Comparison of ENCODE assay signal across 12 cellular contexts in genomic region chr4:71188951-71189350, GRCh38.
A peak's percentile ranks its signal among the peaks of the same experiment; 100 is the strongest.
DNase-seq lines count a peak whose midpoint lies in the region; ATAC-seq and TF ChIP-seq lines count a peak whose summit lies in the region.
"Had no signal": no experiment of that assay in that cellular context is flagged by ENCODE, and none has a peak within 500 bp of the region (broad histone marks: within the 10 kb centered on the region; RNA-seq: fewer than 3 reads in every experiment).

No MANE protein-coding gene starts in this region.

- peaks cover 4% of the 10 kb centered on the region for H3K79me1 ChIP-seq in mesenchymal stem cell (replicated peaks; ENCODE audit: low read length, poor library complexity, severe bottlenecking)

- H3K4me1 Mint-ChIP-seq in activated T-cell treated with anti-CD3 and anti-CD28 coated beads, Interleukin-2, amount 50 U/mL, for 4 hours (ENCODE audit: low read depth): peaks cover 26% of the 10 kb centered on the region
- peaks cover 9% of the 10 kb centered on the region for H3K4me1 Mint-ChIP-seq in activated T-helper 17 cell treated with anti-CD3 and anti-CD28 coated beads, Interleukin-2, amount 50 U/mL, for 72 hours

- H3K9me3 Mint-ChIP-seq in activated T-cell treated with anti-CD3 and anti-CD28 coated beads, Interleukin-2, amount 50 U/mL, for 4 hours: no peaks in the 10 kb centered on the region
- no peaks in the 10 kb centered on the region for H3K9me3 Mint-ChIP-seq in activated T-helper 17 cell treated with anti-CD3 and anti-CD28 coated beads, Interleukin-2, amount 50 U/mL, for 72 hours

- no peak overlapping the region for H3K4me2 ChIP-seq in mesenchymal stem cell (ENCODE audit: low read length, poor library complexity, severe bottlenecking)

- no peak overlapping the region for H2BK15ac ChIP-seq in mesenchymal stem cell (ENCODE audit: low read depth, poor library complexity, severe bottlenecking)

- H2BK5ac ChIP-seq in mesenchymal stem cell (ENCODE audit: low read depth, low read length, poor library complexity, severe bottlenecking): no peak overlapping the region

- no CpG with 5 or more reads among the region's 1 CpG for WGBS in mesenchymal stem cell
- WGBS in thyroid gland, 2 donors: 41 to 49% methylated on average over 1 of the region's 1 CpG

- H3K4me3 ChIP-seq in mesenchymal stem cell (ENCODE audit: insufficient read depth in 1 of 2, low read depth in 1 of 2, low read length in 2 of 2) (peak overlapping the region in 1 of 2 experiments; percentile 82), thyroid gland (replicated peaks in 1 of 3) (no peak overlapping the region)

- H3K9ac ChIP-seq in mesenchymal stem cell (ENCODE audit: low read length): peak overlapping the region; percentile 63

- DNase-seq in activated T-cell treated with anti-CD3 and anti-CD28 coated beads, Interleukin-2, amount 50 U/mL, for 4 hours: no peak
- no peak for DNase-seq in activated T-cell treated with anti-CD3 and anti-CD28 coated beads, Interleukin-2, amount 50 U/mL, for 1 hour
- no peak for DNase-seq in mesenchymal stem cell
- DNase-seq in thyroid gland: no peak
- DNase-seq in effector CD8-positive, alpha-beta T cell (lab: John Stamatoyannopoulos, UW): no peak
- no peak for DNase-seq in iPS-NIHi11 (ENCODE audit: low spot score)
- no peak for DNase-seq in GM20000 (ENCODE audit: low spot score)
- DNase-seq: NCI-H1436, NCI-H526 treated with DMSO at 0.1 percent for 48 hours, Right ventricle myocardium superior had no signal

- H3K4me1 ChIP-seq in mesenchymal stem cell (ENCODE audit: control insufficient read depth, insufficient read depth, low read depth, low read length): no peaks in the 10 kb centered on the region
- H3K4me1 ChIP-seq in thyroid gland: peaks cover 9 to 23% of the 10 kb centered on the region in 2 donors

- no peak overlapping the region for H3K18ac ChIP-seq in mesenchymal stem cell (ENCODE audit: low read depth in 1 of 2, low read length in 2 of 2)

- ATAC-seq in activated T-cell treated with anti-CD3 and anti-CD28 coated beads, Interleukin-2, amount 50 U/mL, for 4 hours: no peak
- no peak for ATAC-seq in activated T-helper 17 cell treated with anti-CD3 and anti-CD28 coated beads, Interleukin-2, amount 50 U/mL, for 72 hours (replicated peaks)

- TF ChIP-seq CTCF in thyroid gland (IDR thresholded peaks at IDR 0.05) (no peak), GM20000 (IDR thresholded peaks at IDR 0.05; ENCODE audit: extremely low read depth, missing control alignments) (no peak)

- H2BK120ac ChIP-seq in mesenchymal stem cell (ENCODE audit: low read depth, low read length): no peak overlapping the region

- no peak overlapping the region for H3K23ac ChIP-seq in mesenchymal stem cell (ENCODE audit: low read length in 2 of 2)

- H3K36me3 Mint-ChIP-seq in activated T-cell treated with anti-CD3 and anti-CD28 coated beads, Interleukin-2, amount 50 U/mL, for 4 hours (ENCODE audit: insufficient read depth): no peaks in the 10 kb centered on the region
- H3K36me3 Mint-ChIP-seq in activated T-helper 17 cell treated with anti-CD3 and anti-CD28 coated beads, Interleukin-2, amount 50 U/mL, for 72 hours (ENCODE audit: low read depth): no peaks in the 10 kb centered on the region

- H3K27ac ChIP-seq in mesenchymal stem cell (ENCODE audit: low read length, poor library complexity, severe bottlenecking) (no peak overlapping the region), thyroid gland (peak overlapping the region; percentile 80 to 93 (median 86))
- H3K27ac ChIP-seq: epithelial cell of prostate had no signal

- H3K14ac ChIP-seq in mesenchymal stem cell (ENCODE audit: low read length in 2 of 2): no peak overlapping the region

- intact Hi-C loops in thyroid gland (cut with DNase I): no loop called here

- no peak overlapping the region for H2AFZ ChIP-seq in mesenchymal stem cell (ENCODE audit: low read depth, low read length)

- H3K9me3 ChIP-seq in mesenchymal stem cell (ENCODE audit: control insufficient read depth, low read length) (no peaks in the 10 kb centered on the region), thyroid gland (no peaks in the 10 kb centered on the region)

- H3K27me3 ChIP-seq in mesenchymal stem cell (ENCODE audit: control insufficient read depth in 1 of 2, insufficient read depth in 1 of 2, low read length in 2 of 2): peaks cover 0 to 8% of the 10 kb centered on the region in 2 experiments
- no peaks in the 10 kb centered on the region for H3K27me3 ChIP-seq in thyroid gland

- H3K4me3 Mint-ChIP-seq in activated T-cell treated with anti-CD3 and anti-CD28 coated beads, Interleukin-2, amount 50 U/mL, for 4 hours: peak overlapping the region; percentile 80
- peak overlapping the region; percentile 79 for H3K4me3 Mint-ChIP-seq in activated T-helper 17 cell treated with anti-CD3 and anti-CD28 coated beads, Interleukin-2, amount 50 U/mL, for 72 hours

- TF ChIP-seq POLR2A in thyroid gland (IDR thresholded peaks at IDR 0.05): no peak

- H3K36me3 ChIP-seq in mesenchymal stem cell (ENCODE audit: control insufficient read depth in 1 of 2, insufficient read depth in 2 of 2, low read depth in 1 of 2, low read length in 2 of 2) (no peaks in the 10 kb centered on the region), thyroid gland (no peaks in the 10 kb centered on the region)

- no peak overlapping the region for H4K91ac ChIP-seq in mesenchymal stem cell (ENCODE audit: low read length)

- H2BK12ac ChIP-seq in mesenchymal stem cell (ENCODE audit: low read length in 2 of 2): no peak overlapping the region

- H4K8ac ChIP-seq in mesenchymal stem cell (ENCODE audit: low read length): no peak overlapping the region

- no peak overlapping the region for H3K4ac ChIP-seq in mesenchymal stem cell (ENCODE audit: low read depth in 1 of 2, low read length in 2 of 2)

- H3K27ac Mint-ChIP-seq in activated T-helper 17 cell treated with anti-CD3 and anti-CD28 coated beads, Interleukin-2, amount 50 U/mL, for 72 hours: no peak overlapping the region

- H3K27me3 Mint-ChIP-seq in activated T-cell treated with anti-CD3 and anti-CD28 coated beads, Interleukin-2, amount 50 U/mL, for 4 hours (ENCODE audit: low read depth): peaks cover 52% of the 10 kb centered on the region
- peaks cover 31% of the 10 kb centered on the region for H3K27me3 Mint-ChIP-seq in activated T-helper 17 cell treated with anti-CD3 and anti-CD28 coated beads, Interleukin-2, amount 50 U/mL, for 72 hours

- H2AK5ac ChIP-seq in mesenchymal stem cell (ENCODE audit: low read length, severe bottlenecking): no peak overlapping the region
